8 cellular contexts compared by ENCODE assay signal in the genomic region with DNA sequence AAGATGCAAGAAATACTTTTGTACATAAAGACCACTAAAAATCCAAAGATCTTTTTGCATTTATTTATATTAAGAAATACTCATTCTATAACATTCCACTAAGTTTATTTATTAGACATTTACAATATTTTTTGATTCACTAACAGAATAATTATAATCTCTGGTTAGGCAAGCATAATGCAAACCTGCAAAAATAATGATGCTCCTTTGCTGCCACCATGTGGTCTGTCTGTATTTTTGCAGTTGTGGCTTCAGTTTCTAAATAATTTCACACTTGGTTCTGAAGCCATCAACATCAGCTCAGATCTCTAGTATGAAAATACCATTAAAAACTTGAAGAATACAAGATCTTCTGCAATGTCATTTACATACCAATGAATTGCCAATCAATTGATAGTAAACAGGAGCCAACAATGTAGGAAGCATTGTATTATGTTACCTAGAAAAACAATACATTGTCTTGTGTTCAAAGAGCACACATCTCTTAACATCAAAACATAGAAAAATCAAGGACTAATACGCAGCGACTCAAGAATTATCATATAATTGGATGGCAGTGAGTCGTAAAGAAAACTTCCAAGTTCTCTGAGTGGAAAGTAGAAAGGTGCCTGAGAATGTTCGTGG. TPM values are rescaled to one million over a fixed set of nuclear protein-coding genes. Genes with fewer than 3 reads are reported as not detected.
DNase-seq lines count a peak whose midpoint lies in the region; ATAC-seq, FAIRE-seq and TF ChIP-seq lines count a peak whose summit lies in the region.

No MANE protein-coding gene starts in this region.

- no peak overlapping the region for H3K4me3 Mint-ChIP-seq in activated CD8-positive, alpha-beta T cell treated with anti-CD3 and anti-CD28 coated beads, Interleukin-2, amount 10 ng/mL, durations not matched to agents 7 days and 5 days
- no peak overlapping the region for H3K4me3 Mint-ChIP-seq in progenitor cell of endocrine pancreas (ENCODE audit: low read depth)

- H3K27ac Mint-ChIP-seq in activated CD8-positive, alpha-beta T cell treated with anti-CD3 and anti-CD28 coated beads, Interleukin-2, amount 10 ng/mL, durations not matched to agents 7 days and 5 days: no peak overlapping the region
- no peak overlapping the region for H3K27ac Mint-ChIP-seq in progenitor cell of endocrine pancreas

- FAIRE-seq in GM18507 (lab: Jason Lieb, UNC): peak; percentile 84

- POLR2A ChIA-PET in activated CD8-positive, alpha-beta T cell treated with anti-CD3 and anti-CD28 coated beads, Interleukin-2, amount 10 ng/mL, durations not matched to agents 7 days and 5 days (lab: Charles Lee): no interaction called here

- DNase-seq in BE2C (peak; percentile 45), GM18507 (ENCODE audit: extremely low spot score, insufficient read length, low read depth) (no peak), NCI-H446 treated with DMSO at 0.1 percent for 48 hours (lab: John Stamatoyannopoulos, UW) (peak; percentile 5), foreskin melanocyte (peak; percentile 18), progenitor cell of endocrine pancreas (ENCODE audit: low spot score, unreplicated experiment) (peak; percentile 20), posterior vena cava (ENCODE audit: low spot score) (no peak)
- peak; percentile 66 for DNase-seq in activated CD8-positive, alpha-beta T cell treated with anti-CD3 and anti-CD28 coated beads, Interleukin-2, amount 10 ng/mL, durations not matched to agents 7 days and 5 days

- no peaks in the 10 kb centered on the region for H3K9me3 Mint-ChIP-seq in activated CD8-positive, alpha-beta T cell treated with anti-CD3 and anti-CD28 coated beads, Interleukin-2, amount 10 ng/mL, durations not matched to agents 7 days and 5 days (ENCODE audit: insufficient read depth)
- no peaks in the 10 kb centered on the region for H3K9me3 Mint-ChIP-seq in progenitor cell of endocrine pancreas (ENCODE audit: low read depth)

- no peaks in the 10 kb centered on the region for H3K27me3 Mint-ChIP-seq in activated CD8-positive, alpha-beta T cell treated with anti-CD3 and anti-CD28 coated beads, Interleukin-2, amount 10 ng/mL, durations not matched to agents 7 days and 5 days (ENCODE audit: low read depth)
- H3K27me3 Mint-ChIP-seq in progenitor cell of endocrine pancreas: no peaks in the 10 kb centered on the region

- TF ChIP-seq CTCF in BE2C (IDR thresholded peaks at IDR 0.05; ENCODE audit: low read depth, low read length): peak; percentile 74
- peak; percentile 85 for TF ChIP-seq CTCF in progenitor cell of endocrine pancreas (IDR thresholded peaks at IDR 0.05; ENCODE audit: unreplicated experiment)

- CTCF ChIA-PET in activated CD8-positive, alpha-beta T cell treated with anti-CD3 and anti-CD28 coated beads, Interleukin-2, amount 10 ng/mL, durations not matched to agents 7 days and 5 days (lab: Charles Lee): interaction anchor here (0.6 to 3.3 kb wide), 14 partner anchors 8 to 1831 kb away, joined by 3 to 29 read pairs (median 4); no protein-coding TSS in a partner anchor

- ATAC-seq in HG02981 (IDR thresholded peaks at IDR 0.05; ENCODE audit: unreplicated experiment): peak; percentile 80
- ATAC-seq in activated CD8-positive, alpha-beta T cell treated with anti-CD3 and anti-CD28 coated beads, Interleukin-2, amount 10 ng/mL, durations not matched to agents 7 days and 5 days: no peak

- no peak overlapping the region for H3K4me3 ChIP-seq in BE2C (ENCODE audit: low read depth, low read length)

- no peaks in the 10 kb centered on the region for H3K36me3 Mint-ChIP-seq in activated CD8-positive, alpha-beta T cell treated with anti-CD3 and anti-CD28 coated beads, Interleukin-2, amount 10 ng/mL, durations not matched to agents 7 days and 5 days (ENCODE audit: low read depth)
- no peaks in the 10 kb centered on the region for H3K36me3 Mint-ChIP-seq in progenitor cell of endocrine pancreas (ENCODE audit: insufficient read depth)

- H3K4me1 ChIP-seq in BE2C: peaks cover 10% of the 10 kb centered on the region; the same call in 1 of the 2 replicates

- peaks cover 9% of the 10 kb centered on the region for H3K4me1 Mint-ChIP-seq in activated CD8-positive, alpha-beta T cell treated with anti-CD3 and anti-CD28 coated beads, Interleukin-2, amount 10 ng/mL, durations not matched to agents 7 days and 5 days (ENCODE audit: low read depth)
- H3K4me1 Mint-ChIP-seq in progenitor cell of endocrine pancreas (ENCODE audit: low read depth): peaks cover 2% of the 10 kb centered on the region

- H3K9me3 ChIP-seq in BE2C: no peaks in the 10 kb centered on the region

- H3K36me3 ChIP-seq in BE2C: no peaks in the 10 kb centered on the region

- no peaks in the 10 kb centered on the region for H3K27me3 ChIP-seq in BE2C

- intact Hi-C loops in posterior vena cava (cut with DNase I): loop anchor here in 1 of 2 donors (5.0 kb wide), 1 partner anchor 320 kb away; no protein-coding TSS in a partner anchor

RNA-seq across cellular contexts. Expression of a gene that starts 28.8 kb away (rescaled TPM):
- polyA plus RNA-seq in BE2C (2012; ENCODE audit: insufficient read depth, insufficient read length, low read depth): 41.4 TPM
- 10 to 100 TPM; 42.8 to 44.2 TPM for total RNA-seq in activated CD8-positive, alpha-beta T cell treated with anti-CD3 and anti-CD28 coated beads, Interleukin-2, amount 10 ng/mL, durations not matched to agents 7 days and 5 days
- total RNA-seq in progenitor cell of endocrine pancreas (40.0 and 44.8 TPM in 2 replicates), posterior vena cava (10 to 100 TPM; 27.3 to 28.3 TPM)

Comparison
In these comparisons a context has a peak if more than half of its experiments do, and no peak if none do; other contexts are left out.
1. DNase-seq: peak in BE2C (single experiment), NCI-H446 treated with DMSO at 0.1 percent for 48 hours (single experiment), activated CD8-positive, alpha-beta T cell treated with anti-CD3 and anti-CD28 coated beads, Interleukin-2, amount 10 ng/mL, durations not matched to agents 7 days and 5 days (single experiment), foreskin melanocyte (single experiment) and progenitor cell of endocrine pancreas (single experiment); none in GM18507 (single experiment) and posterior vena cava (single experiment).